Comparison of ENCODE assay signal across 33 cellular contexts in genomic region chr12:106183735-106184134, GRCh38. TPM values are rescaled to one million over a fixed set of nuclear protein-coding genes. Genes with fewer than 3 reads are reported as not detected.
"Had no signal": no experiment of that assay in that cellular context is flagged by ENCODE, and none has a peak within 500 bp of the region (broad histone marks: within the 10 kb centered on the region; RNA-seq: fewer than 3 reads in every experiment).

No MANE protein-coding gene starts in this region.

- H3K27me3 Mint-ChIP-seq: brain had no signal

- H3K9me3 Mint-ChIP-seq: activated CD4-positive, alpha-beta memory T cell treated with anti-CD3 and anti-CD28 coated beads for 36 hours; activated CD4-positive, alpha-beta T cell treated with anti-CD3 and anti-CD28 coated beads, Interleukin-2, amount 10 ng/mL, durations not matched to agents 24 days and 14 days; activated naive CD4-positive, alpha-beta T cell treated with anti-CD3 and anti-CD28 coated beads for 36 hours; activated naive CD4-positive, alpha-beta T cell treated with anti-CD3 and anti-CD28 coated beads, Interleukin-2, amount 50 U/mL, for 24 hours; activated naive CD8-positive, alpha-beta T cell treated with anti-CD3 and anti-CD28 coated beads for 36 hours; activated naive CD8-positive, alpha-beta T cell treated with anti-CD3 and anti-CD28 coated beads, Interleukin-2, amount 50 U/mL, for 24 hours; activated T-helper 1 cell treated with anti-CD3 and anti-CD28 coated beads, Interleukin-12 subunit alpha, Interleukin-12 subunit beta, Interleukin-2, Interleukin-4 antibody, amounts not matched to agents 30 ng/mL and 10 ng/mL and 1 ng/mL, durations not matched to agents 14 hours and 24 hours and 36 hours; activated T-helper 2 cell treated with anti-CD3 and anti-CD28 coated beads, Interferon-gamma antibody, Interleukin-2, Interleukin-4, amounts not matched to agents 10 μg/mL and 5 μg/mL and 100 μg/mL, durations not matched to agents 14 hours and 24 hours and 36 hours; brain; dendritic cell treated with granulocyte-macrophage colony-stimulating factor and Interleukin-4, amounts not matched to agents 40 ng/mL and 50 ng/mL, for 4 days had no signal

- H3K4me3 Mint-ChIP-seq: activated CD4-positive, alpha-beta memory T cell treated with anti-CD3 and anti-CD28 coated beads for 36 hours; activated CD4-positive, alpha-beta T cell treated with anti-CD3 and anti-CD28 coated beads for 36 hours; activated CD4-positive, alpha-beta T cell treated with anti-CD3 and anti-CD28 coated beads, Interleukin-2, amount 10 ng/mL, durations not matched to agents 24 days and 14 days; activated CD8-positive, alpha-beta memory T cell treated with anti-CD3 and anti-CD28 coated beads, Interleukin-2, amount 10 ng/mL, durations not matched to agents 7 days and 5 days; activated CD8-positive, alpha-beta T cell treated with anti-CD3 and anti-CD28 coated beads, Interleukin-2, amount 10 ng/mL, durations not matched to agents 7 days and 5 days; activated naive CD4-positive, alpha-beta T cell treated with anti-CD3 and anti-CD28 coated beads for 36 hours; activated naive CD4-positive, alpha-beta T cell treated with anti-CD3 and anti-CD28 coated beads, Interleukin-2, amount 50 U/mL, for 24 hours; activated naive CD8-positive, alpha-beta T cell treated with anti-CD3 and anti-CD28 coated beads for 36 hours; activated naive CD8-positive, alpha-beta T cell treated with anti-CD3 and anti-CD28 coated beads, Interleukin-2, amount 50 U/mL, for 24 hours; activated T-helper 1 cell treated with anti-CD3 and anti-CD28 coated beads, Interleukin-12 subunit alpha, Interleukin-12 subunit beta, Interleukin-2, Interleukin-4 antibody, amounts not matched to agents 30 ng/mL and 10 ng/mL and 1 ng/mL, durations not matched to agents 14 hours and 24 hours and 36 hours; brain; dendritic cell treated with granulocyte-macrophage colony-stimulating factor and Interleukin-4, amounts not matched to agents 40 ng/mL and 50 ng/mL, for 4 days had no signal

- H3K4me3 ChIP-seq: ascending aorta, breast epithelium, cardiac muscle cell, coronary artery, dorsolateral prefrontal cortex, esophagus squamous epithelium, gastroesophageal sphincter had no signal

- DNase-seq: activated CD4-positive, alpha-beta memory T cell treated with anti-CD3 and anti-CD28 coated beads for 36 hours; activated CD4-positive, alpha-beta T cell treated with anti-CD3 and anti-CD28 coated beads for 36 hours; activated CD4-positive, alpha-beta T cell treated with anti-CD3 and anti-CD28 coated beads, Interleukin-2, amount 10 ng/mL, durations not matched to agents 24 days and 14 days; activated CD4-positive, CD25-positive, alpha-beta regulatory T cell; activated CD4-positive, CD25-positive, alpha-beta regulatory T cell treated with anti-CD3 and anti-CD28 coated beads, Interleukin-2, amount 50 U/mL, for 72 hours; activated CD8-positive, alpha-beta memory T cell treated with anti-CD3 and anti-CD28 coated beads, Interleukin-2, amount 10 ng/mL, durations not matched to agents 7 days and 5 days; activated CD8-positive, alpha-beta memory T cell treated with anti-CD3 and anti-CD28 coated beads, Interleukin-2, amount 50 U/mL, for 4 hours; activated CD8-positive, alpha-beta T cell treated with anti-CD3 and anti-CD28 coated beads, Interleukin-2, amount 10 ng/mL, durations not matched to agents 7 days and 5 days; activated effector memory CD4-positive, alpha-beta T cell treated with anti-CD3 and anti-CD28 coated beads, Interleukin-2, amount 50 U/mL, for 16 hours; activated naive CD4-positive, alpha-beta T cell treated with anti-CD3 and anti-CD28 coated beads for 36 hours; activated naive CD8-positive, alpha-beta T cell treated with anti-CD3 and anti-CD28 coated beads for 36 hours; activated naive CD8-positive, alpha-beta T cell treated with anti-CD3 and anti-CD28 coated beads, Interleukin-2, amount 50 U/mL, for 24 hours; activated T-cell treated with anti-CD3 and anti-CD28 coated beads, Interleukin-2, amount 50 U/mL, for 1 hour; activated T-cell treated with anti-CD3 and anti-CD28 coated beads, Interleukin-2, amount 50 U/mL, for 48 hours; central memory CD4-positive, alpha-beta T cell; cerebellar nuclear complex; dorsolateral prefrontal cortex; effector memory CD4-positive, alpha-beta T cell; erythroblast; esophagus squamous epithelium; foreskin melanocyte; T-helper 2 cell had no signal

- ATAC-seq: activated CD4-positive, alpha-beta T cell treated with anti-CD3 and anti-CD28 coated beads for 36 hours; activated CD8-positive, alpha-beta memory T cell treated with anti-CD3 and anti-CD28 coated beads, Interleukin-2, amount 10 ng/mL, durations not matched to agents 7 days and 5 days; activated CD8-positive, alpha-beta T cell treated with anti-CD3 and anti-CD28 coated beads, Interleukin-2, amount 10 ng/mL, durations not matched to agents 7 days and 5 days; activated naive CD8-positive, alpha-beta T cell treated with anti-CD3 and anti-CD28 coated beads, Interleukin-2, amount 50 U/mL, for 24 hours; gastroesophageal sphincter had no signal

- H3K27me3 ChIP-seq: ascending aorta, breast epithelium, cardiac muscle cell had no signal

- H3K4me1 Mint-ChIP-seq: activated CD4-positive, alpha-beta T cell treated with anti-CD3 and anti-CD28 coated beads for 36 hours; activated CD4-positive, alpha-beta T cell treated with anti-CD3 and anti-CD28 coated beads, Interleukin-2, amount 10 ng/mL, durations not matched to agents 24 days and 14 days; activated CD8-positive, alpha-beta memory T cell treated with anti-CD3 and anti-CD28 coated beads, Interleukin-2, amount 10 ng/mL, durations not matched to agents 7 days and 5 days; activated naive CD4-positive, alpha-beta T cell treated with anti-CD3 and anti-CD28 coated beads, Interleukin-2, amount 50 U/mL, for 24 hours; activated naive CD8-positive, alpha-beta T cell treated with anti-CD3 and anti-CD28 coated beads for 36 hours; activated naive CD8-positive, alpha-beta T cell treated with anti-CD3 and anti-CD28 coated beads, Interleukin-2, amount 50 U/mL, for 24 hours had no signal

- H3K9me3 ChIP-seq: ascending aorta, breast epithelium, esophagus squamous epithelium, gastroesophageal sphincter had no signal

- H3K36me3 Mint-ChIP-seq: activated CD4-positive, alpha-beta memory T cell treated with anti-CD3 and anti-CD28 coated beads for 36 hours; activated CD8-positive, alpha-beta memory T cell treated with anti-CD3 and anti-CD28 coated beads, Interleukin-2, amount 10 ng/mL, durations not matched to agents 7 days and 5 days; activated naive CD4-positive, alpha-beta T cell treated with anti-CD3 and anti-CD28 coated beads, Interleukin-2, amount 50 U/mL, for 24 hours; activated naive CD8-positive, alpha-beta T cell treated with anti-CD3 and anti-CD28 coated beads for 36 hours; brain had no signal

- H3K36me3 ChIP-seq: ascending aorta, breast epithelium, cardiac muscle cell, esophagus squamous epithelium, gastroesophageal sphincter had no signal

- H3K4me1 ChIP-seq: ascending aorta, breast epithelium, gastroesophageal sphincter had no signal

- H3K27ac ChIP-seq: ascending aorta, breast epithelium, cardiac muscle cell, coronary artery, dorsolateral prefrontal cortex, esophagus squamous epithelium, gastroesophageal sphincter had no signal

- H3K27ac Mint-ChIP-seq: activated CD4-positive, alpha-beta memory T cell treated with anti-CD3 and anti-CD28 coated beads for 36 hours; activated CD4-positive, alpha-beta T cell treated with anti-CD3 and anti-CD28 coated beads for 36 hours; activated CD4-positive, alpha-beta T cell treated with anti-CD3 and anti-CD28 coated beads, Interleukin-2, amount 10 ng/mL, durations not matched to agents 24 days and 14 days; activated CD8-positive, alpha-beta memory T cell treated with anti-CD3 and anti-CD28 coated beads, Interleukin-2, amount 10 ng/mL, durations not matched to agents 7 days and 5 days; activated CD8-positive, alpha-beta T cell treated with anti-CD3 and anti-CD28 coated beads, Interleukin-2, amount 10 ng/mL, durations not matched to agents 7 days and 5 days; activated naive CD4-positive, alpha-beta T cell treated with anti-CD3 and anti-CD28 coated beads for 36 hours; activated naive CD4-positive, alpha-beta T cell treated with anti-CD3 and anti-CD28 coated beads, Interleukin-2, amount 50 U/mL, for 24 hours; activated naive CD8-positive, alpha-beta T cell treated with anti-CD3 and anti-CD28 coated beads for 36 hours; activated naive CD8-positive, alpha-beta T cell treated with anti-CD3 and anti-CD28 coated beads, Interleukin-2, amount 50 U/mL, for 24 hours; activated T-helper 1 cell treated with anti-CD3 and anti-CD28 coated beads, Interleukin-12 subunit alpha, Interleukin-12 subunit beta, Interleukin-2, Interleukin-4 antibody, amounts not matched to agents 30 ng/mL and 10 ng/mL and 1 ng/mL, durations not matched to agents 14 hours and 24 hours and 36 hours; activated T-helper 2 cell treated with anti-CD3 and anti-CD28 coated beads, Interferon-gamma antibody, Interleukin-2, Interleukin-4, amounts not matched to agents 10 μg/mL and 5 μg/mL and 100 μg/mL, durations not matched to agents 14 hours and 24 hours and 36 hours; brain; dendritic cell treated with granulocyte-macrophage colony-stimulating factor and Interleukin-4, amounts not matched to agents 40 ng/mL and 50 ng/mL, for 4 days had no signal

RNA-seq across cellular contexts. Expression of gene NUAK1, which starts 45.0 kb away (rescaled TPM):
- total RNA-seq: activated CD4-positive, alpha-beta T cell treated with anti-CD3 and anti-CD28 coated beads for 36 hours; activated CD4-positive, alpha-beta T cell treated with anti-CD3 and anti-CD28 coated beads, Interleukin-2, amount 10 ng/mL, durations not matched to agents 24 days and 14 days; activated CD8-positive, alpha-beta memory T cell treated with anti-CD3 and anti-CD28 coated beads for 36 hours; activated CD8-positive, alpha-beta memory T cell treated with anti-CD3 and anti-CD28 coated beads, Interleukin-2, amount 10 ng/mL, durations not matched to agents 7 days and 5 days; activated CD8-positive, alpha-beta T cell treated with anti-CD3 and anti-CD28 coated beads, Interleukin-2, amount 10 ng/mL, durations not matched to agents 7 days and 5 days; activated naive CD4-positive, alpha-beta T cell treated with anti-CD3 and anti-CD28 coated beads for 36 hours; activated naive CD8-positive, alpha-beta T cell treated with anti-CD3 and anti-CD28 coated beads for 36 hours; activated T-helper 1 cell treated with anti-CD3 and anti-CD28 coated beads, Interleukin-12 subunit alpha, Interleukin-12 subunit beta, Interleukin-2, Interleukin-4 antibody, amounts not matched to agents 30 ng/mL and 10 ng/mL and 1 ng/mL, durations not matched to agents 14 hours and 24 hours and 36 hours had no signal
